ENCODE assay signal across 8 cellular contexts in genomic region chr10:17229967-17230682, GRCh38.
DNase-seq lines count a peak whose midpoint lies in the region; ATAC-seq lines count a peak whose summit lies in the region.

No MANE protein-coding gene starts in this region.

- peak; percentile 50 for ATAC-seq in HG02763 (IDR thresholded peaks at IDR 0.05; ENCODE audit: unreplicated experiment)

- peak; percentile 84 for DNase-seq in DMS 273 (lab: John Stamatoyannopoulos, UW; ENCODE audit: unreplicated experiment)
- DNase-seq in DMS 273 treated with DMSO at 0.1 percent for 48 hours (lab: John Stamatoyannopoulos, UW) = no peak
- peak; percentile 7 for DNase-seq in NCI-H1417 treated with DMSO at 0.1 percent for 48 hours (lab: John Stamatoyannopoulos, UW)
- DNase-seq in activated CD4-positive, CD25-positive, alpha-beta regulatory T cell (lab: John Stamatoyannopoulos, UW) = peak; percentile 57 to 79 (median 76)
- peak; percentile 95 for DNase-seq in central memory CD4-positive, alpha-beta T cell
- peak; percentile 92 for DNase-seq in left kidney (ENCODE audit: low read depth, low spot score)
- peak; percentile 81 to 87 for DNase-seq in stimulated activated CD4-positive, alpha-beta T cell treated with anti-CD3 and anti-CD28 coated beads, Interleukin-4, amount 100 ng/mL, for 4 hours
